ENCODE assay signal across 8 cellular contexts in genomic region chr3:52533623-52534280, GRCh38. TPM values are rescaled to one million over a fixed set of nuclear protein-coding genes. Genes with fewer than 3 reads are reported as not detected.
DNase-seq lines count a peak whose midpoint lies in the region; ATAC-seq, FAIRE-seq and TF ChIP-seq lines count a peak whose summit lies in the region.

Gene NT5DC2, minus strand, starts transcription at chr3:52533857. Its CDS starts 120 bp downstream, at chr3:52533737.

- H3K4me1 ChIP-seq in H1 (replicated peaks in 1 of 4; ENCODE audit: control insufficient read depth in 3 of 4, insufficient read depth in 4 of 4, low read length in 3 of 4) (peaks cover 7 to 33% (median 19%) of the 10 kb centered on the region in 4 experiments), mesenchymal stem cell (ENCODE audit: control insufficient read depth, insufficient read depth, low read depth, low read length) (peaks cover 42% of the 10 kb centered on the region)

- peak in 1 of 3 experiments; percentile 2; a peak in 1 of 4 replicates for TF ChIP-seq CTCF in H1 (IDR thresholded peaks at IDR 0.05; ENCODE audit: control extremely low read depth in 1 of 3, insufficient read depth in 1 of 3, low read depth in 1 of 3, low read length in 3 of 3)

- H2AFZ ChIP-seq in H1 (ENCODE audit: low read length) (no peak within 1 kb of the TSS), mesenchymal stem cell (ENCODE audit: low read depth, low read length) (peak within 1 kb of the TSS; percentile 78)

- peak within 1 kb of the TSS; percentile 68 for H3K27ac Mint-ChIP-seq in activated CD8-positive, alpha-beta T cell treated with anti-CD3 and anti-CD28 coated beads, Interleukin-2, amount 10 ng/mL, durations not matched to agents 7 days and 5 days

- H3K4ac ChIP-seq in H1 (replicated peaks; ENCODE audit: insufficient read length, low read depth, low read length) (peak within 1 kb of the TSS; percentile 69), mesenchymal stem cell (ENCODE audit: low read depth in 1 of 2, low read length in 2 of 2) (peak within 1 kb of the TSS; percentile 45 to 66)

- H2BK120ac ChIP-seq in H1 (replicated peaks; ENCODE audit: low read depth, low read length) (no peak within 1 kb of the TSS), mesenchymal stem cell (ENCODE audit: low read depth, low read length) (peak within 1 kb of the TSS; percentile 56)

- peaks cover 26% of the 10 kb centered on the region for H3K23me2 ChIP-seq in H1 (ENCODE audit: low read depth, low read length)

- no peak within 1 kb of the TSS for H2BK20ac ChIP-seq in H1 (ENCODE audit: low read length)

- H2BK15ac ChIP-seq in H1 (ENCODE audit: low read length) (peak within 1 kb of the TSS; percentile 81; the same call in 1 of the 2 replicates), mesenchymal stem cell (ENCODE audit: low read depth, poor library complexity, severe bottlenecking) (peak within 1 kb of the TSS; percentile 60)

- no peak; a peak in 1 of 3 replicates for TF ChIP-seq POLR2A in H1 (IDR thresholded peaks at IDR 0.05; ENCODE audit: control extremely low read depth in 1 of 2, low read depth in 2 of 2, low read length in 2 of 2)

- 1% methylated on average over 28 of the region's 91 CpGs; no CpG with 5 or more reads in 1 of the 2 experiments for WGBS in H1 (ENCODE audit: extremely low coverage in 1 of 2, insufficient coverage in 1 of 2, insufficient read length in 1 of 2, insufficient replicate concordance in 2 of 2, low coverage in 1 of 2, low lambda C conversion rate in 2 of 2, missing lambda C conversion rate in 1 of 2), 2 experiments
- WGBS in mesenchymal stem cell, result 2% methylated on average over 51 of the region's 91 CpGs

- H3K18ac ChIP-seq in H1 (ENCODE audit: extremely low read depth, low read length) (peak within 1 kb of the TSS; percentile 60), mesenchymal stem cell (ENCODE audit: low read depth in 1 of 2, low read length in 2 of 2) (peak within 1 kb of the TSS; percentile 48 to 88)

- POLR2A ChIA-PET in activated CD8-positive, alpha-beta T cell treated with anti-CD3 and anti-CD28 coated beads, Interleukin-2, amount 10 ng/mL, durations not matched to agents 7 days and 5 days (lab: Charles Lee), result no interaction called here
- POLR2A ChIA-PET in H1 (lab: Charles Lee; ENCODE audit: partially characterized antibody), result interaction anchor here (1.0 to 3.0 kb wide), 6 partner anchors 8 to 87 kb away, joined by 3 to 25 read pairs (median 5); no protein-coding TSS in a partner anchor

- H3K9me3 ChIP-seq in H1 (ENCODE audit: insufficient read depth in 2 of 2, low read depth in 1 of 2, low read length in 1 of 2) (no peaks in the 10 kb centered on the region), mesenchymal stem cell (ENCODE audit: control insufficient read depth, low read length) (no peaks in the 10 kb centered on the region)

- no peak for TF ChIP-seq RAD21 in H1 (IDR thresholded peaks at IDR 0.05 in 1 of 2, conservative IDR thresholded peaks at IDR 0.05 in 1 of 2; ENCODE audit: low read depth in 2 of 2, low read length in 2 of 2)

- peak; percentile 36 for ATAC-seq in HG02588 (IDR thresholded peaks at IDR 0.05; ENCODE audit: unreplicated experiment)
- peak; percentile 50 for ATAC-seq in activated CD8-positive, alpha-beta T cell treated with anti-CD3 and anti-CD28 coated beads, Interleukin-2, amount 10 ng/mL, durations not matched to agents 7 days and 5 days

- CTCF ChIA-PET in activated CD8-positive, alpha-beta T cell treated with anti-CD3 and anti-CD28 coated beads, Interleukin-2, amount 10 ng/mL, durations not matched to agents 7 days and 5 days (lab: Charles Lee), result no interaction called here
- CTCF ChIA-PET in H1 (lab: Charles Lee; ENCODE audit: partially characterized antibody), result no interaction called here

- no peaks in the 10 kb centered on the region for H3K9me3 Mint-ChIP-seq in activated CD8-positive, alpha-beta T cell treated with anti-CD3 and anti-CD28 coated beads, Interleukin-2, amount 10 ng/mL, durations not matched to agents 7 days and 5 days (ENCODE audit: insufficient read depth)

- peak; percentile 36 for DNase-seq in GM04504 (ENCODE audit: low read depth)
- peak; percentile 44 for DNase-seq in NCI-H510A (lab: John Stamatoyannopoulos, UW)
- DNase-seq in activated CD8-positive, alpha-beta T cell treated with anti-CD3 and anti-CD28 coated beads, Interleukin-2, amount 10 ng/mL, durations not matched to agents 7 days and 5 days, result peak; percentile 73
- DNase-seq in H1 (ENCODE audit: low read depth in 1 of 2, low spot score in 2 of 2), result peak in 1 of 2 experiments; percentile 85
- peak; percentile 74 for DNase-seq in mesenchymal stem cell
- peak; percentile 30 for DNase-seq in stimulated activated CD8-positive, alpha-beta memory T cell treated with anti-CD3 and anti-CD28 coated beads, Interleukin-12 subunit alpha, Interleukin-12 subunit beta, amount 100 ng/mL, for 24 hours (ENCODE audit: extremely low read depth)
- DNase-seq in NCI-H187 treated with DMSO at 0.1 percent for 48 hours (lab: John Stamatoyannopoulos, UW), result no peak

- no peaks in the 10 kb centered on the region for H3K27me3 ChIP-seq in H1 (replicated peaks in 1 of 4; ENCODE audit: control insufficient read depth in 3 of 4, extremely low read depth in 1 of 4, insufficient read depth in 3 of 4, low read length in 3 of 4)
- H3K27me3 ChIP-seq in mesenchymal stem cell (ENCODE audit: control insufficient read depth in 1 of 2, insufficient read depth in 1 of 2, low read length in 2 of 2), result no peaks in the 10 kb centered on the region

- H3K56ac ChIP-seq in H1 (replicated peaks; ENCODE audit: insufficient read length, low read depth, low read length), result peak within 1 kb of the TSS; percentile 67

- H3K4me2 ChIP-seq in H1 (ENCODE audit: insufficient read depth in 1 of 2, low read depth in 2 of 2, low read length in 2 of 2), result peak within 1 kb of the TSS; percentile 89
- peak within 1 kb of the TSS; percentile 83 for H3K4me2 ChIP-seq in mesenchymal stem cell (ENCODE audit: low read length, poor library complexity, severe bottlenecking)

- peaks cover 12% of the 10 kb centered on the region for H3K36me3 Mint-ChIP-seq in activated CD8-positive, alpha-beta T cell treated with anti-CD3 and anti-CD28 coated beads, Interleukin-2, amount 10 ng/mL, durations not matched to agents 7 days and 5 days (ENCODE audit: low read depth)

- no peak for FAIRE-seq in H1 (lab: Jason Lieb, UNC)

- H4K8ac ChIP-seq in H1 (ENCODE audit: extremely low read depth, insufficient read depth, low read length) (peak within 1 kb of the TSS; percentile 81), mesenchymal stem cell (ENCODE audit: low read length) (peak within 1 kb of the TSS; percentile 82)

- no peak for TF ChIP-seq EP300 in H1 (IDR thresholded peaks at IDR 0.05; ENCODE audit: borderline replicate concordance in 1 of 2, low read depth in 2 of 2, low read length in 2 of 2)

- H2AK5ac ChIP-seq in H1 (ENCODE audit: low read depth, low read length) (no peak within 1 kb of the TSS), mesenchymal stem cell (ENCODE audit: low read length, severe bottlenecking) (peak within 1 kb of the TSS; percentile 8)

- H3K79me1 ChIP-seq in H1 (ENCODE audit: low read depth, low read length) (peaks cover 40% of the 10 kb centered on the region), mesenchymal stem cell (replicated peaks; ENCODE audit: low read length, poor library complexity, severe bottlenecking) (peaks cover 13% of the 10 kb centered on the region)

- H2BK12ac ChIP-seq in H1 (ENCODE audit: low read depth, low read length), result 0 out of 2 replicates have a peak within 1 kb of the TSS, but pooled peaks have one; percentile 23
- peak within 1 kb of the TSS in 1 of 2 experiments; percentile 59 for H2BK12ac ChIP-seq in mesenchymal stem cell (ENCODE audit: low read length in 2 of 2)

- H4K91ac ChIP-seq in H1 (replicated peaks; ENCODE audit: insufficient read length, low read length) (peak within 1 kb of the TSS; percentile 90), mesenchymal stem cell (ENCODE audit: low read length) (peak within 1 kb of the TSS; percentile 91)

- H3K14ac ChIP-seq in H1 (ENCODE audit: insufficient read length) (no peak within 1 kb of the TSS), mesenchymal stem cell (ENCODE audit: low read length in 2 of 2) (peak within 1 kb of the TSS in 1 of 2 experiments; percentile 44)

- peak within 1 kb of the TSS; percentile 52; the same call in 1 of the 2 replicates for H2BK5ac ChIP-seq in H1 (ENCODE audit: low read depth, low read length)
- H2BK5ac ChIP-seq in mesenchymal stem cell (ENCODE audit: low read depth, low read length, poor library complexity, severe bottlenecking), result no peak within 1 kb of the TSS

- H4K5ac ChIP-seq in H1 (ENCODE audit: insufficient read length, low read depth, low read length), result peak within 1 kb of the TSS; percentile 63

- peaks cover 12 to 33% of the 10 kb centered on the region in 2 experiments for H4K20me1 ChIP-seq in H1 (replicated peaks in 1 of 2; ENCODE audit: control insufficient read depth in 1 of 2, insufficient read depth in 2 of 2, low read length in 2 of 2)

- H3K27me3 Mint-ChIP-seq in activated CD8-positive, alpha-beta T cell treated with anti-CD3 and anti-CD28 coated beads, Interleukin-2, amount 10 ng/mL, durations not matched to agents 7 days and 5 days (ENCODE audit: low read depth), result no peaks in the 10 kb centered on the region

- H3K23ac ChIP-seq in H1 (ENCODE audit: insufficient read length), result no peak within 1 kb of the TSS
- peak within 1 kb of the TSS in 1 of 2 experiments; percentile 66 for H3K23ac ChIP-seq in mesenchymal stem cell (ENCODE audit: low read length in 2 of 2)

- H3K4me1 Mint-ChIP-seq in activated CD8-positive, alpha-beta T cell treated with anti-CD3 and anti-CD28 coated beads, Interleukin-2, amount 10 ng/mL, durations not matched to agents 7 days and 5 days (ENCODE audit: low read depth), result peaks cover 44% of the 10 kb centered on the region

- H3K36me3 ChIP-seq in H1 (ENCODE audit: control insufficient read depth in 2 of 4, insufficient read depth in 4 of 4, low read length in 3 of 4) (peaks cover 3 to 11% (median 6%) of the 10 kb centered on the region in 4 experiments), mesenchymal stem cell (ENCODE audit: control insufficient read depth in 1 of 2, insufficient read depth in 2 of 2, low read depth in 1 of 2, low read length in 2 of 2) (peaks cover 6 to 32% of the 10 kb centered on the region in 2 experiments)

- H3K4me3 ChIP-seq in H1 (ENCODE audit: extremely low read depth in 1 of 4, insufficient read depth in 2 of 4, low read depth in 3 of 4, low read length in 4 of 4) (peak within 1 kb of the TSS; percentile 65 to 84 (median 68)), mesenchymal stem cell (ENCODE audit: insufficient read depth in 1 of 2, low read depth in 1 of 2, low read length in 2 of 2) (peak within 1 kb of the TSS; percentile 85 to 89)

- H3K4me3 Mint-ChIP-seq in activated CD8-positive, alpha-beta T cell treated with anti-CD3 and anti-CD28 coated beads, Interleukin-2, amount 10 ng/mL, durations not matched to agents 7 days and 5 days, result peak within 1 kb of the TSS; percentile 80

- H3K9ac ChIP-seq in H1 (replicated peaks in 1 of 4; ENCODE audit: extremely low read depth in 1 of 4, low read depth in 3 of 4, low read length in 3 of 4), result peak within 1 kb of the TSS; percentile 33 to 91 (median 68); a peak in 6 of 7 replicates
- peak within 1 kb of the TSS; percentile 80 for H3K9ac ChIP-seq in mesenchymal stem cell (ENCODE audit: low read length)

- 0 out of 2 replicates have a peak within 1 kb of the TSS, but pooled peaks have one; percentile 22 for H3K27ac ChIP-seq in H1 (ENCODE audit: low read depth, low read length)
- H3K27ac ChIP-seq in mesenchymal stem cell (ENCODE audit: low read length, poor library complexity, severe bottlenecking), result no peak within 1 kb of the TSS

- peaks cover 9 to 54% of the 10 kb centered on the region in 2 experiments for H3K79me2 ChIP-seq in H1 (ENCODE audit: control insufficient read depth in 1 of 2, insufficient read depth in 2 of 2, low read length in 2 of 2)

RNA-seq across cellular contexts. Expression of gene NT5DC2, which starts in this region (rescaled TPM):
- 10 to 100 TPM; 52.8 to 53.1 TPM for total RNA-seq in activated CD8-positive, alpha-beta T cell treated with anti-CD3 and anti-CD28 coated beads, Interleukin-2, amount 10 ng/mL, durations not matched to agents 7 days and 5 days
- 331 and 367 TPM in 2 replicates for total RNA-seq in H1 (2021; fragmentation: NEBNext Ultra II Directional; extraction: Animal tissue kit (Norgen Biotek cat#: 25700))
- 477 and 618 TPM in 2 replicates for polyA plus RNA-seq in H1 (2011; rRNA removed)
- polyA plus RNA-seq in H1 (2011; cell fraction: cytosol; rRNA removed), result 370 TPM
- polyA plus RNA-seq in H1 (2011; cell fraction: nucleus; rRNA removed), result 830 TPM
- polyA plus RNA-seq in H1 (2012, experiment 1 of 2), result 216 to 416 TPM (median 397 TPM) in 4 replicates
- polyA plus RNA-seq in H1 (2012, experiment 2 of 2), result 335 TPM
- 241 TPM for polyA plus RNA-seq in H1 (2013, experiment 1 of 2)
- polyA plus RNA-seq in H1 (2013, experiment 2 of 2), result 226 TPM
- polyA minus RNA-seq in H1 (2011; rRNA and poly(A)+ RNA removed), result 308 and 331 TPM in 2 replicates
- 233 TPM for polyA minus RNA-seq in H1 (2011; cell fraction: cytosol; rRNA and poly(A)+ RNA removed)
- 167 TPM for polyA minus RNA-seq in H1 (2011; cell fraction: nucleus; rRNA and poly(A)+ RNA removed)
- polyA plus RNA-seq in mesenchymal stem cell (2013, experiment 1 of 2), result 107 TPM
- 105 TPM for polyA plus RNA-seq in mesenchymal stem cell (2013, experiment 2 of 2)
